ENCODE assay signal across 11 cellular contexts in genomic region chr2:58871469-58872142, GRCh38.
A peak's percentile ranks its signal among the peaks of the same experiment; 100 is the strongest.
DNase-seq lines count a peak whose midpoint lies in the region; ATAC-seq and TF ChIP-seq lines count a peak whose summit lies in the region.
"Had no signal": no experiment of that assay in that cellular context is flagged by ENCODE, and none has a peak within 500 bp of the region (broad histone marks: within the 10 kb centered on the region; RNA-seq: fewer than 3 reads in every experiment).

No MANE protein-coding gene starts in this region.

- H3K79me2 ChIP-seq in SK-N-SH (ENCODE audit: insufficient read depth): no peaks in the 10 kb centered on the region
- no peaks in the 10 kb centered on the region for H3K79me2 ChIP-seq in smooth muscle cell (ENCODE audit: low read depth)

- H3K27me3 ChIP-seq in SK-N-SH (ENCODE audit: insufficient read depth) (no peaks in the 10 kb centered on the region), RWPE2 (ENCODE audit: insufficient read depth, poor library complexity, severe bottlenecking) (no peaks in the 10 kb centered on the region), smooth muscle cell (ENCODE audit: low read depth) (no peaks in the 10 kb centered on the region), Peyer's patch (no peaks in the 10 kb centered on the region)
- H3K27me3 ChIP-seq: upper lobe of left lung had no signal

- 51% methylated on average over 4 of the region's 4 CpGs for WGBS in SK-N-SH (ENCODE audit: low lambda C conversion rate)
- WGBS in smooth muscle cell (ENCODE audit: low lambda C conversion rate): 91% methylated on average over 4 of the region's 4 CpGs

- no peaks in the 10 kb centered on the region for H3K9me2 ChIP-seq in SK-N-SH

- no peaks in the 10 kb centered on the region for H3K36me3 Mint-ChIP-seq in HFFc6 (ENCODE audit: low read depth)
- H3K36me3 Mint-ChIP-seq in activated naive CD8-positive, alpha-beta T cell treated with anti-CD3 and anti-CD28 coated beads, Interleukin-2, amount 50 U/mL, for 24 hours (ENCODE audit: low read depth): no peaks in the 10 kb centered on the region

- no peaks in the 10 kb centered on the region for H4K20me1 ChIP-seq in SK-N-SH (ENCODE audit: insufficient read depth)
- no peaks in the 10 kb centered on the region for H4K20me1 ChIP-seq in smooth muscle cell (ENCODE audit: low read depth)

- H3K9me3 ChIP-seq in SK-N-SH (no peaks in the 10 kb centered on the region), RWPE2 (ENCODE audit: severe bottlenecking) (no peaks in the 10 kb centered on the region), smooth muscle cell (replicated peaks; ENCODE audit: low read depth) (no peaks in the 10 kb centered on the region), Peyer's patch (no peaks in the 10 kb centered on the region)
- H3K9me3 ChIP-seq: upper lobe of left lung had no signal

- peaks cover 5% of the 10 kb centered on the region; the same call in 1 of the 2 replicates for H3K27me3 Mint-ChIP-seq in HFFc6 (ENCODE audit: insufficient read depth)
- H3K27me3 Mint-ChIP-seq in activated naive CD8-positive, alpha-beta T cell treated with anti-CD3 and anti-CD28 coated beads, Interleukin-2, amount 50 U/mL, for 24 hours: no peaks in the 10 kb centered on the region

- H3K4me1 Mint-ChIP-seq in HFFc6 (ENCODE audit: low read depth): no peaks in the 10 kb centered on the region
- no peaks in the 10 kb centered on the region for H3K4me1 Mint-ChIP-seq in activated naive CD8-positive, alpha-beta T cell treated with anti-CD3 and anti-CD28 coated beads, Interleukin-2, amount 50 U/mL, for 24 hours

- H3K9ac ChIP-seq in SK-N-SH: no peak overlapping the region
- H3K9ac ChIP-seq in smooth muscle cell (ENCODE audit: low read depth): no peak overlapping the region

- H3K4me3 Mint-ChIP-seq in HFFc6: no peak overlapping the region
- no peak overlapping the region for H3K4me3 Mint-ChIP-seq in activated naive CD8-positive, alpha-beta T cell treated with anti-CD3 and anti-CD28 coated beads, Interleukin-2, amount 50 U/mL, for 24 hours

- H3K27ac ChIP-seq in SK-N-SH (ENCODE audit: low read depth in 2 of 2, low read length in 1 of 2) (no peak overlapping the region), RWPE2 (ENCODE audit: poor library complexity, severe bottlenecking) (no peak overlapping the region), smooth muscle cell (ENCODE audit: low read depth) (no peak overlapping the region), Peyer's patch (no peak overlapping the region)
- H3K27ac ChIP-seq: upper lobe of left lung had no signal

- H3K36me3 ChIP-seq in SK-N-SH (replicated peaks in 1 of 2; ENCODE audit: control insufficient read depth in 1 of 2, insufficient read depth in 2 of 2, low read length in 1 of 2): no peaks in the 10 kb centered on the region
- no peaks in the 10 kb centered on the region for H3K36me3 ChIP-seq in RWPE2 (ENCODE audit: low read depth)
- no peaks in the 10 kb centered on the region for H3K36me3 ChIP-seq in smooth muscle cell (ENCODE audit: low read depth)
- no peaks in the 10 kb centered on the region for H3K36me3 ChIP-seq in Peyer's patch
- H3K36me3 ChIP-seq: upper lobe of left lung had no signal

- H2AFZ ChIP-seq in SK-N-SH (ENCODE audit: low read depth) (no peak overlapping the region), smooth muscle cell (ENCODE audit: low read depth) (no peak overlapping the region)

- no peaks in the 10 kb centered on the region for H3K9me3 Mint-ChIP-seq in HFFc6
- no peaks in the 10 kb centered on the region for H3K9me3 Mint-ChIP-seq in activated naive CD8-positive, alpha-beta T cell treated with anti-CD3 and anti-CD28 coated beads, Interleukin-2, amount 50 U/mL, for 24 hours

- no peak for TF ChIP-seq EP300 in SK-N-SH (IDR thresholded peaks at IDR 0.05; ENCODE audit: borderline replicate concordance in 1 of 2, low read depth in 1 of 2, low read length in 1 of 2)

- H3K4me1 ChIP-seq in SK-N-SH (ENCODE audit: control insufficient read depth in 1 of 2, insufficient read depth in 2 of 2, low read depth in 1 of 2, low read length in 1 of 2) (no peaks in the 10 kb centered on the region), RWPE2 (ENCODE audit: insufficient read depth, poor library complexity, severe bottlenecking) (no peaks in the 10 kb centered on the region), smooth muscle cell (ENCODE audit: low read depth) (no peaks in the 10 kb centered on the region), Peyer's patch (no peaks in the 10 kb centered on the region)
- H3K4me1 ChIP-seq: upper lobe of left lung had no signal

- TF ChIP-seq RAD21 in SK-N-SH (IDR thresholded peaks at IDR 0.05; ENCODE audit: low read length): peak; percentile 18; the same call in 1 of the 2 replicates

- DNase-seq in SK-N-SH: no peak
- no peak for DNase-seq in HFFc6
- DNase-seq in RWPE2 (ENCODE audit: low spot score): no peak
- no peak for DNase-seq in smooth muscle cell (lab: John Stamatoyannopoulos, UW; ENCODE audit: unreplicated experiment)
- DNase-seq in activated effector memory CD4-positive, alpha-beta T cell treated with anti-CD3 and anti-CD28 coated beads, Interleukin-2, amount 50 U/mL, for 16 hours: no peak
- no peak for DNase-seq in Peyer's patch
- DNase-seq in activated naive CD8-positive, alpha-beta T cell treated with anti-CD3 and anti-CD28 coated beads, Interleukin-2, amount 50 U/mL, for 24 hours: no peak
- DNase-seq: activated T-cell treated with anti-CD3 and anti-CD28 coated beads, Interleukin-2, amount 50 U/mL, for 1 hour; NCI-H526; upper lobe of left lung had no signal

- POLR2A ChIA-PET in SK-N-SH (lab: Yijun Ruan, JAX): no interaction called here

- TF ChIP-seq CTCF in SK-N-SH (IDR thresholded peaks at IDR 0.05) (peak; percentile 48), HFFc6 (IDR thresholded peaks at IDR 0.05) (peak; percentile 63), RWPE2 (IDR thresholded peaks at IDR 0.05; ENCODE audit: poor library complexity, severe bottlenecking) (peak; percentile 25), smooth muscle cell (IDR thresholded peaks at IDR 0.05; ENCODE audit: borderline replicate concordance, insufficient read depth, poor library complexity, severe bottlenecking) (peak; percentile 21), Peyer's patch (IDR thresholded peaks at IDR 0.05) (no peak)

- CTCF ChIA-PET in SK-N-SH (lab: Yijun Ruan, JAX): interaction anchor here (0.8 to 1.4 kb wide), 2 partner anchors 12 to 133 kb away, joined by 3 read pairs; no protein-coding TSS in a partner anchor

- TF ChIP-seq POLR2A in Peyer's patch (IDR thresholded peaks at IDR 0.05): no peak

- no peak for ATAC-seq in SK-N-SH treated with all-trans-retinoic acid at 6 μM for 48 hours
- ATAC-seq in RWPE2 (ENCODE audit: low read depth): no peak
- ATAC-seq in activated naive CD8-positive, alpha-beta T cell treated with anti-CD3 and anti-CD28 coated beads, Interleukin-2, amount 50 U/mL, for 24 hours: no peak

- no peak overlapping the region for H3K4me3 ChIP-seq in SK-N-SH (ENCODE audit: low read depth in 2 of 2, low read length in 1 of 2)
- no peak overlapping the region for H3K4me3 ChIP-seq in RWPE2 (ENCODE audit: severe bottlenecking)
- no peak overlapping the region for H3K4me3 ChIP-seq in smooth muscle cell
- H3K4me3 ChIP-seq in Peyer's patch: no peak overlapping the region
- H3K4me3 ChIP-seq: upper lobe of left lung had no signal

- H3K4me2 ChIP-seq in SK-N-SH: no peak overlapping the region
- H3K4me2 ChIP-seq in smooth muscle cell: no peak overlapping the region

- H3K27ac Mint-ChIP-seq in HFFc6: no peak overlapping the region
- H3K27ac Mint-ChIP-seq in activated naive CD8-positive, alpha-beta T cell treated with anti-CD3 and anti-CD28 coated beads, Interleukin-2, amount 50 U/mL, for 24 hours: no peak overlapping the region

- no peaks in the 10 kb centered on the region for H3F3A ChIP-seq in SK-N-SH (replicated peaks; ENCODE audit: insufficient read depth)
- no peaks in the 10 kb centered on the region for H3F3A ChIP-seq in smooth muscle cell (ENCODE audit: low read depth)

TF ChIP-seq in SK-N-SH, 30 proteins besides CTCF, POLR2A, EP300 and RAD21 (continues in another document):
- TF ChIP-seq RXRA (IDR thresholded peaks at IDR 0.05; ENCODE audit: borderline replicate concordance, low read depth): no peak
- TF ChIP-seq FOSL2 (IDR thresholded peaks at IDR 0.05; ENCODE audit: borderline replicate concordance, low read depth): no peak
- no peak for TF ChIP-seq MEF2A (IDR thresholded peaks at IDR 0.05; ENCODE audit: borderline replicate concordance, low read depth)
- TF ChIP-seq FOXM1 (IDR thresholded peaks at IDR 0.05; ENCODE audit: low read depth): no peak
- TF ChIP-seq RCOR1 (IDR thresholded peaks at IDR 0.05; ENCODE audit: low read length): no peak

TF ChIP-seq in SK-N-SH treated with all-trans-retinoic acid at 6 μM for 48 hours, 23 proteins besides CTCF, POLR2A, EP300 and RAD21 (continues in another document):
- TF ChIP-seq, protein P1, sequence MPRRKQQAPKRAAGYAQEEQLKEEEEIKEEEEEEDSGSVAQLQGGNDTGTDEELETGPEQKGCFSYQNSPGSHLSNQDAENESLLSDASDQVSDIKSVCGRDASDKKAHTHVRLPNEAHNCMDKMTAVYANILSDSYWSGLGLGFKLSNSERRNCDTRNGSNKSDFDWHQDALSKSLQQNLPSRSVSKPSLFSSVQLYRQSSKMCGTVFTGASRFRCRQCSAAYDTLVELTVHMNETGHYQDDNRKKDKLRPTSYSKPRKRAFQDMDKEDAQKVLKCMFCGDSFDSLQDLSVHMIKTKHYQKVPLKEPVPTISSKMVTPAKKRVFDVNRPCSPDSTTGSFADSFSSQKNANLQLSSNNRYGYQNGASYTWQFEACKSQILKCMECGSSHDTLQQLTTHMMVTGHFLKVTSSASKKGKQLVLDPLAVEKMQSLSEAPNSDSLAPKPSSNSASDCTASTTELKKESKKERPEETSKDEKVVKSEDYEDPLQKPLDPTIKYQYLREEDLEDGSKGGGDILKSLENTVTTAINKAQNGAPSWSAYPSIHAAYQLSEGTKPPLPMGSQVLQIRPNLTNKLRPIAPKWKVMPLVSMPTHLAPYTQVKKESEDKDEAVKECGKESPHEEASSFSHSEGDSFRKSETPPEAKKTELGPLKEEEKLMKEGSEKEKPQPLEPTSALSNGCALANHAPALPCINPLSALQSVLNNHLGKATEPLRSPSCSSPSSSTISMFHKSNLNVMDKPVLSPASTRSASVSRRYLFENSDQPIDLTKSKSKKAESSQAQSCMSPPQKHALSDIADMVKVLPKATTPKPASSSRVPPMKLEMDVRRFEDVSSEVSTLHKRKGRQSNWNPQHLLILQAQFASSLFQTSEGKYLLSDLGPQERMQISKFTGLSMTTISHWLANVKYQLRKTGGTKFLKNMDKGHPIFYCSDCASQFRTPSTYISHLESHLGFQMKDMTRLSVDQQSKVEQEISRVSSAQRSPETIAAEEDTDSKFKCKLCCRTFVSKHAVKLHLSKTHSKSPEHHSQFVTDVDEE (CRISPR knock-in tag; IDR thresholded peaks at IDR 0.05): no peak
- TF ChIP-seq TOX (CRISPR knock-in tag; IDR thresholded peaks at IDR 0.05; ENCODE audit: borderline replicate concordance): no peak
- no peak for TF ChIP-seq ZFP30 (CRISPR knock-in tag; IDR thresholded peaks at IDR 0.05)

Comparison
In these comparisons a context has a peak if more than half of its experiments do, and no peak if none do; other contexts are left out.
1. CTCF ChIP-seq: peak in SK-N-SH (single experiment), HFFc6 (single experiment), RWPE2 (single experiment) and smooth muscle cell (single experiment); none in Peyer's patch (0 of 6).